ENCODE assay signal across 1 cellular context in genomic region chr22:35839811-35840739, GRCh38.
TF ChIP-seq lines count a peak whose summit lies in the region.

No MANE protein-coding gene starts in this region.

TF ChIP-seq in IMR-90, 13 proteins besides CTCF, POLR2A, EP300 and RAD21 (continued from another document):
- TF ChIP-seq RFX5 (IDR thresholded peaks at IDR 0.05; ENCODE audit: low read depth, low read length) (no peak), MXI1 (IDR thresholded peaks at IDR 0.05; ENCODE audit: borderline replicate concordance, low read depth, low read length) (peak; percentile 76; the same call in 1 of the 2 replicates), ELK1 (IDR thresholded peaks at IDR 0.05; ENCODE audit: borderline replicate concordance, low read depth, low read length) (no peak), NFE2L2 (IDR thresholded peaks at IDR 0.05; ENCODE audit: low read depth, low read length) (0 out of 2 replicates have a peak, but pooled peaks have one; percentile 35), USF2 (IDR thresholded peaks at IDR 0.05; ENCODE audit: low read depth, low read length) (0 out of 2 replicates have a peak, but pooled peaks have one; percentile 25), SMC3 (IDR thresholded peaks at IDR 0.05; ENCODE audit: low read depth, low read length) (peak; percentile 22), CEBPB (IDR thresholded peaks at IDR 0.05; ENCODE audit: low read depth, low read length) (no peak), CHD1 (IDR thresholded peaks at IDR 0.05; ENCODE audit: low read depth, low read length) (no peak), FOS (IDR thresholded peaks at IDR 0.05; ENCODE audit: low read depth, low read length) (no peak)
TF ChIP-seq in IMR-90: peak in this region for 6.
